ENCODE assay signal across 8 cellular contexts in the genomic region with DNA sequence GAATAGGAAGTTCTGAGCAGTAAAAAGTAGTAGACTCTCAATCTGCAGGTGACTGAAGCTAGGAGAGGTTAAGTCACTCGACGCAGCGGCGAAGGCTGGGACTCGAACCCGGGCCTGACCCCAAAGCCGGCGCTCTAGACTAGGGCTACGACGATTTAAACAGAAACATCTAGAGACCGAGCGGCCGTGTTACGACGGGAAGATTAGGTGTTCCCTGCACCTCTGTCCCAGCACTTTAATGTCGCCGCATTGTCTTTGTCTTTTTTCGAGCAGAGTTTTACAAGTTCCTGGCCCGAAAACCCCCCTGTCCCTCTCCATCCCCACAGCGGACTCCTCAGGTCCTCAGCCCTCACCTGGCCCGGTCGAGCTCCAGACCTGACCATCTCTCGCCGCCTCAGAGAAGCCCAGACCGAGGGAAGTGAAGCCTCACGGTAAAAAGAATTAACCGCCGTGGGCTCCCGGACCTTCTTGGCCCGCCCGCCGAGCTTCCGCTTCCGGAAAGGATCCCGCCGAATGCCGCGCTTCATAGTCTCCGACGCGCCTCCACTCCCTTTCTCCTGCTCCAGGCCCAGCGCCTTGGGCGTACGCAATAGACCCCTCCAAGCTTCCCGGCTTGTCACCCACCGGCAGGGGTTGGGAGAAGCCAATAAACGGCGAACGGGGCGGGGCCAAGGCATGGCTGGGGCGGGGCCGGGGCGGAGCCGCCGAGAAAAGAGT. TPM values are rescaled to one million over a fixed set of nuclear protein-coding genes. Genes with fewer than 3 reads are reported as not detected.
DNase-seq lines count a peak whose midpoint lies in the region; ATAC-seq and TF ChIP-seq lines count a peak whose summit lies in the region.

A gene with protein sequence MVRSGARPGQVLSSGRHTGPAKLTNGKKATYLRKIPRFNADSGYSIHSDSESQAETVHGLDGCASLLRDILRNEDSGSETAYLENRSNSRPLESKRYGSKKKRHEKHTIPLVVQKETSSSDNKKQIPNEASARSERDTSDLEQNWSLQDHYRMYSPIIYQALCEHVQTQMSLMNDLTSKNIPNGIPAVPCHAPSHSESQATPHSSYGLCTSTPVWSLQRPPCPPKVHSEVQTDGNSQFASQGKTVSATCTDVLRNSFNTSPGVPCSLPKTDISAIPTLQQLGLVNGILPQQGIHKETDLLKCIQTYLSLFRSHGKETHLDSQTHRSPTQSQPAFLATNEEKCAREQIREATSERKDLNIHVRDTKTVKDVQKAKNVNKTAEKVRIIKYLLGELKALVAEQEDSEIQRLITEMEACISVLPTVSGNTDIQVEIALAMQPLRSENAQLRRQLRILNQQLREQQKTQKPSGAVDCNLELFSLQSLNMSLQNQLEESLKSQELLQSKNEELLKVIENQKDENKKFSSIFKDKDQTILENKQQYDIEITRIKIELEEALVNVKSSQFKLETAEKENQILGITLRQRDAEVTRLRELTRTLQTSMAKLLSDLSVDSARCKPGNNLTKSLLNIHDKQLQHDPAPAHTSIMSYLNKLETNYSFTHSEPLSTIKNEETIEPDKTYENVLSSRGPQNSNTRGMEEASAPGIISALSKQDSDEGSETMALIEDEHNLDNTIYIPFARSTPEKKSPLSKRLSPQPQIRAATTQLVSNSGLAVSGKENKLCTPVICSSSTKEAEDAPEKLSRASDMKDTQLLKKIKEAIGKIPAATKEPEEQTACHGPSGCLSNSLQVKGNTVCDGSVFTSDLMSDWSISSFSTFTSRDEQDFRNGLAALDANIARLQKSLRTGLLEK (minus strand): TSS at position 439 of the 717 bp plus-strand sequence. CDS start 56 bp downstream, at position 383.

- TF ChIP-seq CTCF in PC-3 (conservative IDR thresholded peaks at IDR 0.05; ENCODE audit: low read depth, low read length) (no peak), epithelial cell of proximal tubule (conservative IDR thresholded peaks at IDR 0.05; ENCODE audit: low read depth, low read length) (no peak)

- peaks cover 2% of the 10 kb centered on the region; the same call in 1 of the 2 replicates for H3K36me3 ChIP-seq in PC-3 (ENCODE audit: low read depth, low read length)

- H3K4me2 ChIP-seq in PC-3 (ENCODE audit: low read length), result peak within 1 kb of the TSS; percentile 90

- no peaks in the 10 kb centered on the region for H3K9me3 ChIP-seq in PC-3 (ENCODE audit: low read length)

- no peaks in the 10 kb centered on the region for H4K20me1 ChIP-seq in PC-3 (ENCODE audit: low read length)

- H3K4me3 Mint-ChIP-seq in IgD-negative memory B cell, result peak within 1 kb of the TSS; percentile 97 to 100 (median 98)

- H3K9me3 Mint-ChIP-seq in IgD-negative memory B cell, result no peaks in the 10 kb centered on the region

- DNase-seq in DMS 273 treated with DMSO at 0.1 percent for 48 hours (lab: John Stamatoyannopoulos, UW) (peak; percentile 97), PC-3 (peak; percentile 98), activated T-cell treated with anti-CD3 and anti-CD28 coated beads for 4 hours (peak; percentile 61), epithelial cell of proximal tubule (ENCODE audit: low read depth) (peak; percentile 59), mucosa of gallbladder (ENCODE audit: low spot score) (peak; percentile 92)
- peak; percentile 75 for DNase-seq in stimulated activated CD8-positive, alpha-beta memory T cell treated with anti-CD3 and anti-CD28 coated beads, Interleukin-4, amount 100 ng/mL, for 24 hours (ENCODE audit: low read depth)

- no peaks in the 10 kb centered on the region for H3K9me2 ChIP-seq in PC-3 (replicated peaks; ENCODE audit: low read length)

- intact Hi-C loops in PC-3 (cut with micrococcal nuclease), result loop anchor here (2.0 to 5.0 kb wide), 2 partner anchors 72 to 229 kb away; a partner anchor contains a TSS

- peaks cover 10% of the 10 kb centered on the region for H3K27me3 Mint-ChIP-seq in IgD-negative memory B cell

- CTCF ChIA-PET in PC-3 (lab: Charles Lee), result interaction anchor here (0.6 to 1.1 kb wide), 7 partner anchors 53 to 309 kb away, joined by 3 to 9 read pairs (median 4); no protein-coding TSS in a partner anchor

- H3K4me1 Mint-ChIP-seq in IgD-negative memory B cell, result peaks cover 9 to 19% (median 14%) of the 10 kb centered on the region in 3 donors

- H3K27ac Mint-ChIP-seq in IgD-negative memory B cell, result peak within 1 kb of the TSS; percentile 46 to 94 (median 88)

- H2AFZ ChIP-seq in PC-3 (ENCODE audit: low read length), result peak within 1 kb of the TSS; percentile 96

- H3F3A ChIP-seq in PC-3 (ENCODE audit: low read length, unreplicated experiment), result no peaks in the 10 kb centered on the region

- POLR2A ChIA-PET in PC-3 (lab: Charles Lee; ENCODE audit: unreplicated experiment), result interaction anchor here (0.6 kb wide), 1 partner anchor 142 kb away, joined by 3 read pairs; no protein-coding TSS in a partner anchor

- peaks cover 23% of the 10 kb centered on the region for H3K4me1 ChIP-seq in PC-3 (ENCODE audit: insufficient read depth, low read length)

- H3K4me3 ChIP-seq in PC-3 (ENCODE audit: low read length) (peak within 1 kb of the TSS; percentile 84), epithelial cell of proximal tubule (ENCODE audit: low read depth, low read length) (peak within 1 kb of the TSS; percentile 90)

- H3K79me2 ChIP-seq in PC-3 (ENCODE audit: low read length), result peaks cover 33% of the 10 kb centered on the region

- peak within 1 kb of the TSS; percentile 94 for H3K9ac ChIP-seq in PC-3 (ENCODE audit: low read length)

- ATAC-seq in GM21528 (IDR thresholded peaks at IDR 0.05; ENCODE audit: low FRiP score, unreplicated experiment), result peak; percentile 86
- peak; percentile 98 for ATAC-seq in PC-3

- BruUV-seq in PC-3 (replicated peaks; lab: Mats Ljungman, UMichigan), result TSS peak; percentile 83

- peaks cover 3% of the 10 kb centered on the region for H3K36me3 Mint-ChIP-seq in IgD-negative memory B cell

- H3K27ac ChIP-seq in PC-3 (ENCODE audit: low read length), result peak within 1 kb of the TSS; percentile 64

- H3K27me3 ChIP-seq in PC-3 (ENCODE audit: low read length), result no peaks in the 10 kb centered on the region

RNA-seq across cellular contexts. Expression of the gene that starts here (rescaled TPM):
- 2.6 TPM for polyA plus RNA-seq in IgD-negative memory B cell
- total RNA-seq in PC-3 (2014; rRNA removed), result 40.9 and 62.6 TPM in 2 replicates
- total RNA-seq in epithelial cell of proximal tubule, result 41.4 and 41.9 TPM in 2 replicates
- 34.8 TPM for total RNA-seq in mucosa of gallbladder

Comparison
In these comparisons a context has a peak if more than half of its experiments do, and no peak if none do; other contexts are left out.
1. Peak in every context shown above with its lines: DNase-seq, ATAC-seq, H3K4me3 ChIP-seq and H3K27ac ChIP-seq.